Comparison of ENCODE assay signal across 11 cellular contexts in the genomic region with DNA sequence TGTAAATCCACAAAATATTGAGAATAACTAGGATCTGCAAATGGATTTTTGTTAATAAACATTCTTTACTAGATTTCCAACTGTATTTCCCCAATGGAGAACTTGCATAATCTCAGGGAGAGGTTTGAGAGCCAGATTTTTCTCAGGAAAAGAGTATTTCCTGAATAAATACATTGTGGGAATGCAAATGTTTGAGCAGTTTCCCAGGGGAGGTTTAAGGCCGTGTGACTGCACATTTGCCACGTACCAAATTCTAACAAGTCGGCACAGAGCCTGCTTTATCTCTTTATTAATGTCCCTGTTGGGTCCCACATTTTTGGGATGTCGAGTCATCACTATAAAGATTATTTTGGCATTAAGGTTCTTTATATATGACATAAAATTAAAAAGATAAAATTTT. TPM values are rescaled to one million over a fixed set of nuclear protein-coding genes. Genes with fewer than 3 reads are reported as not detected.
A peak's percentile ranks its signal among the peaks of the same experiment; 100 is the strongest.
DNase-seq lines count a peak whose midpoint lies in the region; ATAC-seq, FAIRE-seq and TF ChIP-seq lines count a peak whose summit lies in the region.
"Had no signal": no experiment of that assay in that cellular context is flagged by ENCODE, and none has a peak within 500 bp of the region (broad histone marks: within the 10 kb centered on the region; RNA-seq: fewer than 3 reads in every experiment).

No MANE protein-coding gene starts in this region.

- DNase-seq in fibroblast of the aortic adventitia (ENCODE audit: low read depth) (peak; percentile 83), retinal pigment epithelial cell (ENCODE audit: low read depth) (peak; percentile 62), cerebellar nuclear complex (lab: John Stamatoyannopoulos, UW) (no peak), HTR-8/SVneo (ENCODE audit: insufficient read length, low spot score) (no peak)
- DNase-seq: activated CD4-positive, alpha-beta T cell treated with anti-CD3 and anti-CD28 coated beads, Interleukin-2, amount 10 ng/mL, durations not matched to agents 7 days and 5 days; NCI-H524; SHP77 treated with DMSO at 0.1 percent for 48 hours had no signal

- ATAC-seq in GM21723 (IDR thresholded peaks at IDR 0.05; ENCODE audit: unreplicated experiment), result no peak
- ATAC-seq in GM18861 (IDR thresholded peaks at IDR 0.05; ENCODE audit: unreplicated experiment), result no peak

- peak overlapping the region; percentile 73 for H3K27ac ChIP-seq in VCaP

- H3K4me3 ChIP-seq in fibroblast of the aortic adventitia (ENCODE audit: low read depth, low read length), result no peak overlapping the region
- no peak overlapping the region for H3K4me3 ChIP-seq in retinal pigment epithelial cell (ENCODE audit: low read length)

- FAIRE-seq in G401.6 (lab: Jason Lieb, UNC) (peak; percentile 70), HTR-8/SVneo (lab: Jason Lieb, UNC) (no peak)

- no peak for TF ChIP-seq CTCF in VCaP (conservative IDR thresholded peaks at IDR 0.05)
- no peak for TF ChIP-seq CTCF in fibroblast of the aortic adventitia (IDR thresholded peaks at IDR 0.05; ENCODE audit: insufficient read depth, low read length)
- TF ChIP-seq CTCF in retinal pigment epithelial cell (conservative IDR thresholded peaks at IDR 0.05; ENCODE audit: low read depth, low read length), result no peak

RNA-seq across cellular contexts. Expression of gene TFPI, which starts 27.0 kb away (rescaled TPM):
- 72.5 and 596 TPM in 2 replicates for total RNA-seq in fibroblast of the aortic adventitia (ENCODE audit: low replicate concordance)
- total RNA-seq: activated CD4-positive, alpha-beta T cell treated with anti-CD3 and anti-CD28 coated beads, Interleukin-2, amount 10 ng/mL, durations not matched to agents 7 days and 5 days had no signal

Comparison
In these comparisons a context has a peak if more than half of its experiments do, and no peak if none do; other contexts are left out.
1. DNase-seq: peak in fibroblast of the aortic adventitia (single experiment) and retinal pigment epithelial cell (single experiment); none in cerebellar nuclear complex (0 of 2) and HTR-8/SVneo (single experiment).